8 cellular contexts compared by ENCODE assay signal in the genomic region with DNA sequence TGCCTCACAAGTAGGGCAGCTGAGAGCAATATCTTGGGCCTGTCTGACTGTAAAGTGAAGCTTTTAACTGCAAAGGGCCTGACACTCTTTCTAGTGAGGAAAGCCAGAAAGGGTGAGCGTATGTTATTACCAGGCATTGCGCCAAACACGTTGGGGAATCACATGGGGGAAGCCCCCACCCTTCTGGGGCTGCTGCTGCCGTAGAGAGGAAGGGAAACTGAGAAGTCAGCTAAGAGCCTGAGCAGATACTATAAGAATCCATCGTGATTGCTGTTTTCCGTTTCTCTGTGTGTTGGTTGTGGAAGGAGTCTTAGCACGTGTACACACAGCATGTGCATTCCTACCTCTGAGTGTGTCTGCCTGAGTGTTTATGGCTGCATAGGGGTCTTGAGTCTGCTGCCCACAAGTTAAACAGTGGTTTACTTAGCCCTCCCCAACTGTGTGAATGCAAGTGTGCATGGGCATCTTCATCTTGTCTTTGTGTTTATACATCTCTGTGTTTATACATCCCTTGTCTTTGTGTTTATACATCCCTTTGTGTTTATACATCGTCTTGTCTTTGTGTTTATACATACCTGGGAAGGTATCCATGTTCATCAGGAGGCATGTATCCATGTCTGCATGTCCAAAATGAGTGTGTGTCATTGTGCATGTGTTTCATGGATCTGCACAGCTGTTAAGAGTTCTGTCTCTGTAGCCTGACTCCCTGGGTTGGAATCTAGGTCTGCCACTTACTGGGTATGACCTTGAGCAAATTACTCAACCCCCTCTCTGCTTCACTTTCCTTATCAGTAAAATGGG. TPM values are rescaled to one million over a fixed set of nuclear protein-coding genes. Genes with fewer than 3 reads are reported as not detected.
DNase-seq lines count a peak whose midpoint lies in the region; ATAC-seq and TF ChIP-seq lines count a peak whose summit lies in the region.

No MANE protein-coding gene starts in this region.

- H3K4me3 ChIP-seq in fibroblast of mammary gland (ENCODE audit: control insufficient read depth, low read depth, low read length) = no peak overlapping the region

- DNase-seq in NCI-H1105 treated with DMSO at 0.1 percent for 48 hours (lab: John Stamatoyannopoulos, UW) (peak; percentile 2), NCI-H1105 (lab: John Stamatoyannopoulos, UW) (no peak), NCI-H69 (lab: John Stamatoyannopoulos, UW) (peak; percentile 68), fibroblast of mammary gland (ENCODE audit: low read depth) (peak; percentile 48), H4 (ENCODE audit: low spot score) (no peak), amniotic stem cell (lab: John Stamatoyannopoulos, UW) (no peak)
- DNase-seq in stimulated activated CD4-positive, alpha-beta T cell treated with anti-CD3 and anti-CD28 coated beads, Interleukin-2, amount 100 ng/mL, for 48 hours = peak; percentile 12 to 23

- no peak for TF ChIP-seq CTCF in fibroblast of mammary gland (conservative IDR thresholded peaks at IDR 0.05; ENCODE audit: control insufficient read depth, insufficient read depth, low read depth, low read length)

- peak; percentile 96 for ATAC-seq in HG02759 (IDR thresholded peaks at IDR 0.05; ENCODE audit: unreplicated experiment)

RNA-seq across cellular contexts. Expression of a gene that starts 50.3 kb away (rescaled TPM):
- 6.8 and 10.6 TPM in 2 replicates for total RNA-seq in H4 (2014; rRNA removed; shearing (Covaris generic))

Comparison
In these comparisons a context has a peak if more than half of its experiments do, and no peak if none do; other contexts are left out.
1. DNase-seq: peak in NCI-H1105 treated with DMSO at 0.1 percent for 48 hours (single experiment), NCI-H69 (single experiment), fibroblast of mammary gland (single experiment) and stimulated activated CD4-positive, alpha-beta T cell treated with anti-CD3 and anti-CD28 coated beads, Interleukin-2, amount 100 ng/mL, for 48 hours (2 of 2); none in NCI-H1105 (single experiment), H4 (single experiment) and amniotic stem cell (single experiment).